In the genomic region with DNA sequence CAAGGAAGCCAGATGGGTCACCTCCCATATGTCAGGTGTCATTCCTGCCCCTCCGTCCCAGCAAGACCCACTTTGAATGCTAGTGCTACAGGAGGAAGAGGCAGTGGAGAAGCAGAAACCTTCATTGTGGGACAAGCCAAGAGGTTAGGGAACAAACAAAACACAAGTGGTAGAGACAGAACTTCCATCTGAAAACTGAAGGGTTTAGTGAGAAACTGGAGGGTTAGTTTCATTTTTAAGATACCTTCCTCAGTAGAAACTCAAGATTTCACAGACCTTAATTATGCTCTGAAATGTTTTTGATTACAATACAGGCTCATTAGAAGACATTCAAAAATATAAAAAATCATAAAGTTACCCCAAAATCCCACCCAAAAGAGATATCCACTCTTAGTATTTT, we compare ENCODE assay signal across 9 cellular contexts. TPM values are rescaled to one million over a fixed set of nuclear protein-coding genes. Genes with fewer than 3 reads are reported as not detected.
A peak's percentile ranks its signal among the peaks of the same experiment; 100 is the strongest.
DNase-seq lines count a peak whose midpoint lies in the region; ATAC-seq and TF ChIP-seq lines count a peak whose summit lies in the region.
"Had no signal": no experiment of that assay in that cellular context is flagged by ENCODE, and none has a peak within 500 bp of the region (broad histone marks: within the 10 kb centered on the region; RNA-seq: fewer than 3 reads in every experiment).

No MANE protein-coding gene starts in this region.

- DNase-seq in activated naive CD4-positive, alpha-beta T cell treated with anti-CD3 and anti-CD28 coated beads, Interleukin-2, amount 10 ng/mL, durations not matched to agents 7 days and 5 days = no peak
- no peak for DNase-seq in activated naive CD4-positive, alpha-beta T cell treated with anti-CD3 and anti-CD28 coated beads, Interleukin-2, amount 50 U/mL, for 72 hours (ENCODE audit: low spot score in 2 of 2)
- no peak for DNase-seq in memory B cell (ENCODE audit: low spot score in 2 of 2)
- DNase-seq in thyroid gland = no peak
- DNase-seq in iPS-NIHi7 (ENCODE audit: extremely low spot score) = no peak
- no peak for DNase-seq in activated effector memory CD4-positive, alpha-beta T cell treated with Interleukin-2 at 50 U/mL for 16 hours
- DNase-seq: stimulated activated naive CD4-positive, alpha-beta T cell treated with Interleukin-2 at 50 U/mL for 16 hours had no signal

- H3K36me3 ChIP-seq in thyroid gland = peaks cover 0 to under 1% of the 10 kb centered on the region in 2 donors

- H3K36me3 Mint-ChIP-seq in activated naive CD4-positive, alpha-beta T cell treated with anti-CD3 and anti-CD28 coated beads, Interleukin-2, amount 10 ng/mL, durations not matched to agents 7 days and 5 days = peaks cover 20% of the 10 kb centered on the region
- H3K36me3 Mint-ChIP-seq in activated naive CD4-positive, alpha-beta T cell treated with anti-CD3 and anti-CD28 coated beads, Interleukin-2, amount 50 U/mL, for 72 hours = peaks cover 0 to 7% of the 10 kb centered on the region in 2 donors
- peaks cover 8% of the 10 kb centered on the region for H3K36me3 Mint-ChIP-seq in activated naive CD8-positive, alpha-beta T cell
- H3K36me3 Mint-ChIP-seq in memory B cell = peaks cover 4% of the 10 kb centered on the region

- H3K27ac Mint-ChIP-seq in activated naive CD4-positive, alpha-beta T cell treated with anti-CD3 and anti-CD28 coated beads, Interleukin-2, amount 10 ng/mL, durations not matched to agents 7 days and 5 days = peak overlapping the region; percentile 58
- peak overlapping the region in 1 of 2 donors; percentile 62 for H3K27ac Mint-ChIP-seq in activated naive CD4-positive, alpha-beta T cell treated with anti-CD3 and anti-CD28 coated beads, Interleukin-2, amount 50 U/mL, for 72 hours
- H3K27ac Mint-ChIP-seq in activated naive CD8-positive, alpha-beta T cell = no peak overlapping the region
- H3K27ac Mint-ChIP-seq in memory B cell = peak overlapping the region; percentile 74

- H3K4me3 ChIP-seq in thyroid gland (replicated peaks in 1 of 3) = no peak overlapping the region

- H3K4me1 ChIP-seq in thyroid gland = peaks cover 20 to 23% of the 10 kb centered on the region in 2 donors

- 68% methylated on average over 1 of the region's 1 CpG for WGBS in thyroid gland, 2 donors

- H3K27me3 ChIP-seq in thyroid gland = no peaks in the 10 kb centered on the region

- intact Hi-C loops in thyroid gland (cut with DNase I) = no loop called here

- no peak for TF ChIP-seq CTCF in thyroid gland (IDR thresholded peaks at IDR 0.05)

- no peak for TF ChIP-seq POLR2A in thyroid gland (IDR thresholded peaks at IDR 0.05)

- peak overlapping the region; percentile 63 to 90 (median 77) for H3K27ac ChIP-seq in thyroid gland

- no peaks in the 10 kb centered on the region for H3K27me3 Mint-ChIP-seq in activated naive CD4-positive, alpha-beta T cell treated with anti-CD3 and anti-CD28 coated beads, Interleukin-2, amount 10 ng/mL, durations not matched to agents 7 days and 5 days
- H3K27me3 Mint-ChIP-seq in activated naive CD8-positive, alpha-beta T cell = no peaks in the 10 kb centered on the region
- H3K27me3 Mint-ChIP-seq in memory B cell = no peaks in the 10 kb centered on the region

- H3K4me3 Mint-ChIP-seq in activated naive CD4-positive, alpha-beta T cell treated with anti-CD3 and anti-CD28 coated beads, Interleukin-2, amount 10 ng/mL, durations not matched to agents 7 days and 5 days = peak overlapping the region; percentile 10
- H3K4me3 Mint-ChIP-seq in activated naive CD8-positive, alpha-beta T cell = peak overlapping the region; percentile 24
- H3K4me3 Mint-ChIP-seq in memory B cell = no peak overlapping the region

- CTCF ChIA-PET in activated naive CD4-positive, alpha-beta T cell treated with anti-CD3 and anti-CD28 coated beads, Interleukin-2, amount 10 ng/mL, durations not matched to agents 7 days and 5 days (lab: Charles Lee) = interaction anchor here (0.9 to 1.3 kb wide), 2 partner anchors 19 to 27 kb away, joined by 4 read pairs; no protein-coding TSS in a partner anchor

- no peak for ATAC-seq in activated naive CD4-positive, alpha-beta T cell treated with anti-CD3 and anti-CD28 coated beads, Interleukin-2, amount 50 U/mL, for 72 hours
- no peak for ATAC-seq in memory B cell (ENCODE audit: low read depth)
- ATAC-seq in GM21576 (IDR thresholded peaks at IDR 0.05; ENCODE audit: unreplicated experiment) = no peak

- no peaks in the 10 kb centered on the region for H3K9me3 Mint-ChIP-seq in activated naive CD4-positive, alpha-beta T cell treated with anti-CD3 and anti-CD28 coated beads, Interleukin-2, amount 10 ng/mL, durations not matched to agents 7 days and 5 days
- no peaks in the 10 kb centered on the region for H3K9me3 Mint-ChIP-seq in activated naive CD4-positive, alpha-beta T cell treated with anti-CD3 and anti-CD28 coated beads, Interleukin-2, amount 50 U/mL, for 72 hours
- H3K9me3 Mint-ChIP-seq in activated naive CD8-positive, alpha-beta T cell (ENCODE audit: low read depth) = no peaks in the 10 kb centered on the region
- H3K9me3 Mint-ChIP-seq in memory B cell = no peaks in the 10 kb centered on the region

- H3K9me3 ChIP-seq in thyroid gland = no peaks in the 10 kb centered on the region

- H3K4me1 Mint-ChIP-seq in activated naive CD4-positive, alpha-beta T cell treated with anti-CD3 and anti-CD28 coated beads, Interleukin-2, amount 10 ng/mL, durations not matched to agents 7 days and 5 days = peaks cover 15% of the 10 kb centered on the region
- peaks cover 14% of the 10 kb centered on the region for H3K4me1 Mint-ChIP-seq in activated naive CD8-positive, alpha-beta T cell (ENCODE audit: low read depth)
- peaks cover 5% of the 10 kb centered on the region for H3K4me1 Mint-ChIP-seq in memory B cell

RNA-seq across cellular contexts. Expression of gene DMAC2L, which starts 24.3 kb away (rescaled TPM):
- 10 to 100 TPM; 13.6 to 17.2 TPM for total RNA-seq in activated naive CD4-positive, alpha-beta T cell treated with anti-CD3 and anti-CD28 coated beads, Interleukin-2, amount 50 U/mL, for 72 hours
- 10 to 100 TPM; 15.2 to 44.2 (median 32.8) TPM for total RNA-seq in thyroid gland

RNA-seq across cellular contexts. Expression of gene L2HGDH, which starts 24.4 kb away (rescaled TPM):
- 10 to 100 TPM; 17.3 to 20.7 TPM for total RNA-seq in activated naive CD4-positive, alpha-beta T cell treated with anti-CD3 and anti-CD28 coated beads, Interleukin-2, amount 50 U/mL, for 72 hours
- 10 to 100 TPM in 2 of 4 donors, 1 to 10 TPM in 2; 8.7 to 10.9 (median 9.7) TPM for total RNA-seq in thyroid gland
